Comparison of ENCODE assay signal across 8 cellular contexts in the genomic region with DNA sequence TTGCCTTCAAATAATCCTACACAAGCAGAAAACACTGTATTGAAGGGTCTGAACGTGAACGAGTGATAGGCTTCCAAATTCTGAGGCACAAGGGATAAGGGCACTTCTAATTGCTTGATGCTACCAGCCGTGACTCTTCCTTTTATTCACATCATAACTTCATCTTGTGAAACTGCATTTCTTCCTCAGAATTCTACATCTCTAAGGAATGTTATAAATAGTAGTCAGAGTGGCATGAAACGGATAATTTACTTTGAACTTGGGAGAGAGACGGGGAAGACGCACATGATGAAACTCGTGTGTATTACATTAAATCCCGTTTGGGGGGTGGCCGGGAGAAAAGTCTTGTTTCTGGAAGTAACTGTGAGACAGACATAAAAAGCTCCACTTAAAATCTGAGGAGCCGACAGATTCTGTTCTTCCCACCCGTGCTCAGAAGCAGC. TPM values are rescaled to one million over a fixed set of nuclear protein-coding genes. Genes with fewer than 3 reads are reported as not detected.
A peak's percentile ranks its signal among the peaks of the same experiment; 100 is the strongest.
DNase-seq lines count a peak whose midpoint lies in the region; ATAC-seq and TF ChIP-seq lines count a peak whose summit lies in the region.

No MANE protein-coding gene starts in this region.

- no peaks in the 10 kb centered on the region for H3K9me2 ChIP-seq in HCT116 (ENCODE audit: insufficient read depth)

- H3K27me3 Mint-ChIP-seq in activated CD8-positive, alpha-beta T cell treated with anti-CD3 and anti-CD28 coated beads, Interleukin-2, amount 10 ng/mL, durations not matched to agents 7 days and 5 days (ENCODE audit: low read depth), result peaks cover 15% of the 10 kb centered on the region

- H3K9me3 Mint-ChIP-seq in activated CD8-positive, alpha-beta T cell treated with anti-CD3 and anti-CD28 coated beads, Interleukin-2, amount 10 ng/mL, durations not matched to agents 7 days and 5 days (ENCODE audit: insufficient read depth), result no peaks in the 10 kb centered on the region

- peaks cover 44% of the 10 kb centered on the region for H3K79me2 ChIP-seq in HCT116 (ENCODE audit: insufficient read depth, low read length)

- H2AFZ ChIP-seq in HCT116 (ENCODE audit: low read depth, low read length, poor library complexity, severe bottlenecking), result peak overlapping the region; percentile 87

- H3K4me1 Mint-ChIP-seq in activated CD8-positive, alpha-beta T cell treated with anti-CD3 and anti-CD28 coated beads, Interleukin-2, amount 10 ng/mL, durations not matched to agents 7 days and 5 days (ENCODE audit: low read depth), result peaks cover 44% of the 10 kb centered on the region

- RAD21 ChIA-PET in HCT116 (lab: Charles Lee; ENCODE audit: low non-redundant PET in 1 of 2, low total read pairs in 2 of 2, uncharacterized antibody in 2 of 2, unreplicated experiment in 2 of 2), result interaction anchor here in 1 of 2 experiments (1.1 kb wide), 1 partner anchor 453 kb away, joined by 3 read pairs; no protein-coding TSS in a partner anchor

- H3K4me3 Mint-ChIP-seq in activated CD8-positive, alpha-beta T cell treated with anti-CD3 and anti-CD28 coated beads, Interleukin-2, amount 10 ng/mL, durations not matched to agents 7 days and 5 days, result peak overlapping the region; percentile 89

- H3K27me3 ChIP-seq in BJ (ENCODE audit: control insufficient read depth, insufficient read depth, low read length) (0 out of 2 replicates have a peak, but pooled peaks cover 4% of the 10 kb centered on the region), HCT116 (ENCODE audit: insufficient read depth, low read length) (no peaks in the 10 kb centered on the region), left ventricle myocardium inferior (ENCODE audit: low read depth) (no peaks in the 10 kb centered on the region), skeletal muscle tissue (ENCODE audit: control insufficient read depth in 3 of 3, insufficient read depth in 3 of 3, low read length in 3 of 3) (no peaks in the 10 kb centered on the region)

- intact Hi-C loops in HCT116 (cut with micrococcal nuclease) (loop anchor here (2.0 to 5.0 kb wide), 2 partner anchors 109 to 148 kb away; partner anchors contain the start of gene TPD52L1), left ventricle myocardium inferior (cut with micrococcal nuclease) (loop anchor here (10.0 kb wide), 2 partner anchors 146 to 664 kb away; partner anchors contain the start of gene TPD52L1)

- ATAC-seq in HCT116, result no peak
- ATAC-seq in activated CD8-positive, alpha-beta T cell treated with anti-CD3 and anti-CD28 coated beads, Interleukin-2, amount 10 ng/mL, durations not matched to agents 7 days and 5 days, result no peak
- ATAC-seq in HG03095 (IDR thresholded peaks at IDR 0.05; ENCODE audit: unreplicated experiment), result no peak

- DNase-seq in BJ (ENCODE audit: low read depth) (no peak), HCT116 (ENCODE audit: low read depth, low spot score) (no peak), left ventricle myocardium inferior (no peak), inferior parietal cortex (ENCODE audit: extremely low spot score) (no peak), NCI-H446 (lab: John Stamatoyannopoulos, UW) (no peak)
- DNase-seq in activated CD8-positive, alpha-beta T cell treated with anti-CD3 and anti-CD28 coated beads, Interleukin-2, amount 10 ng/mL, durations not matched to agents 7 days and 5 days, result no peak

- POLR2A ChIA-PET in BJ (lab: Charles Lee), result interaction anchor here (0.6 kb wide), 1 partner anchor 333 kb away, joined by 4 read pairs; no protein-coding TSS in a partner anchor
- POLR2A ChIA-PET in HCT116 (lab: Charles Lee), result no interaction called here
- POLR2A ChIA-PET in activated CD8-positive, alpha-beta T cell treated with anti-CD3 and anti-CD28 coated beads, Interleukin-2, amount 10 ng/mL, durations not matched to agents 7 days and 5 days (lab: Charles Lee), result interaction anchor here (0.7 to 1.7 kb wide), 4 partner anchors 30 to 489 kb away, joined by 3 to 16 read pairs (median 6); partner anchors contain the start of gene NCOA7

- no TSS peak for BruUV-seq in HCT116 (replicated peaks; lab: Mats Ljungman, UMichigan)

- no peaks in the 10 kb centered on the region; the same call in 1 of the 2 replicates for H4K20me1 ChIP-seq in HCT116 (ENCODE audit: insufficient read depth)

- H3K27ac ChIP-seq in HCT116 (ENCODE audit: low read depth, low read length) (peak overlapping the region; percentile 86), left ventricle myocardium inferior (replicated peaks) (peak overlapping the region; percentile 94), skeletal muscle tissue (ENCODE audit: low read depth, low read length) (peak overlapping the region; percentile 82)

- H3K36me3 ChIP-seq in BJ (ENCODE audit: control insufficient read depth, insufficient read depth, low read length) (peaks cover 4% of the 10 kb centered on the region), HCT116 (ENCODE audit: control insufficient read depth in 1 of 2, insufficient read depth in 2 of 2, low read length in 2 of 2) (peaks cover 25 to 34% of the 10 kb centered on the region in 2 experiments), left ventricle myocardium inferior (peaks cover 31% of the 10 kb centered on the region), skeletal muscle tissue (ENCODE audit: control insufficient read depth in 3 of 3, insufficient read depth in 3 of 3, low read length in 3 of 3) (peaks cover 15 to 22% (median 19%) of the 10 kb centered on the region in 3 donors)

- H3K9me3 ChIP-seq in HCT116 (ENCODE audit: control insufficient read depth in 1 of 2, insufficient read depth in 1 of 2, low read depth in 1 of 2, low read length in 2 of 2), result no peaks in the 10 kb centered on the region
- peaks cover 5% of the 10 kb centered on the region for H3K9me3 ChIP-seq in left ventricle myocardium inferior (replicated peaks)
- no peaks in the 10 kb centered on the region for H3K9me3 ChIP-seq in skeletal muscle tissue (ENCODE audit: control insufficient read depth in 3 of 3, low read length in 3 of 3)

- H3K4me1 ChIP-seq in HCT116 (ENCODE audit: control insufficient read depth in 1 of 2, insufficient read depth in 2 of 2, low read length in 2 of 2) (peaks cover 0 to 16% of the 10 kb centered on the region in 2 experiments; a peak in 3 of 4 replicates), left ventricle myocardium inferior (peaks cover 50% of the 10 kb centered on the region), skeletal muscle tissue (ENCODE audit: control insufficient read depth in 3 of 3, insufficient read depth in 3 of 3, low read length in 3 of 3) (peaks cover 11 to 20% (median 19%) of the 10 kb centered on the region in 3 donors)

- peaks cover 36% of the 10 kb centered on the region for H3K36me3 Mint-ChIP-seq in activated CD8-positive, alpha-beta T cell treated with anti-CD3 and anti-CD28 coated beads, Interleukin-2, amount 10 ng/mL, durations not matched to agents 7 days and 5 days (ENCODE audit: low read depth)

- no peak for TF ChIP-seq CTCF in BJ (IDR thresholded peaks at IDR 0.05; ENCODE audit: insufficient read depth, low read depth, low read length)
- no peak for TF ChIP-seq CTCF in HCT116 (IDR thresholded peaks at IDR 0.05 in 2 of 3, conservative IDR thresholded peaks at IDR 0.05 in 1 of 3; ENCODE audit: borderline replicate concordance in 1 of 3, insufficient read depth in 1 of 3, low read depth in 2 of 3, low read length in 2 of 3)
- TF ChIP-seq CTCF in left ventricle myocardium inferior (IDR thresholded peaks at IDR 0.05; ENCODE audit: borderline replicate concordance), result no peak

- TF ChIP-seq POLR2A in HCT116 (IDR thresholded peaks at IDR 0.05; ENCODE audit: borderline replicate concordance, extremely low read depth, insufficient read depth, insufficient read length), result no peak

- CTCF ChIA-PET in BJ (lab: Yijun Ruan, JAX), result interaction anchor here (0.6 to 1.4 kb wide), 6 partner anchors 9 to 187 kb away, joined by 3 to 7 read pairs (median 4); partner anchors contain the start of gene TPD52L1
- CTCF ChIA-PET in HCT116 (lab: Charles Lee), result interaction anchor here (1.2 kb wide), 1 partner anchor 430 kb away, joined by 5 read pairs; no protein-coding TSS in a partner anchor
- CTCF ChIA-PET in activated CD8-positive, alpha-beta T cell treated with anti-CD3 and anti-CD28 coated beads, Interleukin-2, amount 10 ng/mL, durations not matched to agents 7 days and 5 days (lab: Charles Lee), result interaction anchor here (1.1 to 2.4 kb wide), 5 partner anchors 8 to 686 kb away, joined by 3 to 18 read pairs (median 4); partner anchors contain the start of genes TPD52L1 and TRMT11

- H3K9ac ChIP-seq in HCT116 (ENCODE audit: low read length), result peak overlapping the region; percentile 88
- peak overlapping the region; percentile 82 to 94 (median 90) for H3K9ac ChIP-seq in skeletal muscle tissue (ENCODE audit: low read depth in 1 of 3, low read length in 3 of 3)

- H3K27ac Mint-ChIP-seq in activated CD8-positive, alpha-beta T cell treated with anti-CD3 and anti-CD28 coated beads, Interleukin-2, amount 10 ng/mL, durations not matched to agents 7 days and 5 days, result peak overlapping the region; percentile 91

- H3K4me3 ChIP-seq in BJ (ENCODE audit: low read depth, low read length), result peak overlapping the region; percentile 73
- H3K4me3 ChIP-seq in HCT116 (replicated peaks in 1 of 2; ENCODE audit: low read depth in 1 of 2, low read length in 2 of 2), result peak overlapping the region; percentile 79 to 88
- H3K4me3 ChIP-seq in left ventricle myocardium inferior, result peak overlapping the region; percentile 78
- peak overlapping the region; percentile 82 to 83 (median 83) for H3K4me3 ChIP-seq in skeletal muscle tissue (ENCODE audit: low read length in 3 of 3)

- TF ChIP-seq RAD21 in HCT116 (IDR thresholded peaks at IDR 0.05; ENCODE audit: low read depth), result no peak

- peak overlapping the region; percentile 88 for H3K4me2 ChIP-seq in HCT116 (ENCODE audit: low read length)

TF ChIP-seq in HCT116, 20 proteins besides CTCF, POLR2A, EP300 and RAD21 (continues in another document):
- TF ChIP-seq SIN3A (IDR thresholded peaks at IDR 0.05; ENCODE audit: low read depth) (no peak), EGR1 (IDR thresholded peaks at IDR 0.05; ENCODE audit: low read depth) (no peak), YY1 (IDR thresholded peaks at IDR 0.05; ENCODE audit: extremely low read depth, insufficient replicate concordance, low read depth, low read length) (no peak)

RNA-seq across cellular contexts. Expression of gene HDDC2, which starts 0.8 kb away (rescaled TPM):
- polyA plus RNA-seq in BJ (2011; rRNA removed), result 109 and 131 TPM in 2 replicates
- 18.9 and 19.2 TPM in 2 replicates for polyA minus RNA-seq in BJ (2011; rRNA and poly(A)+ RNA removed)
- total RNA-seq in HCT116 (2021; ENCODE audit: unreplicated experiment) (95.6 TPM), left ventricle myocardium inferior (87.9 TPM), skeletal muscle tissue (26.6 TPM)
- 81.4 and 103 TPM in 2 replicates for polyA plus RNA-seq in HCT116 (2012)
- 10 to 100 TPM; 61.7 to 69.8 TPM for total RNA-seq in activated CD8-positive, alpha-beta T cell treated with anti-CD3 and anti-CD28 coated beads, Interleukin-2, amount 10 ng/mL, durations not matched to agents 7 days and 5 days
